ENCODE assay signal across 12 cellular contexts in the genomic region with DNA sequence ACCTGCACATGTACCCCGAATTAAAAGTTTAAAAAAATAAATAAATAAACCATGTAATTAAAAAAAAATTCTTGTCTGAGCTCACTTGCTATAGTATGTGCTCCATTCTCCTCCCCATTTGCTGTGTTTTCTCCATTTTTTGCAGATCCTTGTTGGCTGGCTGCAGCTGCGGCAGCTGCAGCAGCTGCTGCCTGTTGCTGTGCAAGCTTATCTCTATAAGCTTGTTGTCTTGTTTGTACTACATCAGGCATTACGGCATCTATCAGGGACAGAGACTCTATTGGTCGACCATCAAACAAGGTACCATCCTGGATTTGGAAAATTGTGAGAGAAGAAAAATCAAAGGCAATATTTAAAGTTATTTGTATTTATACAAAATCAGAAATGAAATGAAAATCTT.
DNase-seq lines count a peak whose midpoint lies in the region; ATAC-seq, FAIRE-seq and TF ChIP-seq lines count a peak whose summit lies in the region.
"Had no signal": no experiment of that assay in that cellular context is flagged by ENCODE, and none has a peak within 500 bp of the region (broad histone marks: within the 10 kb centered on the region; RNA-seq: fewer than 3 reads in every experiment).

No MANE protein-coding gene starts in this region.

- TF ChIP-seq POLR2A in A549 (IDR thresholded peaks at IDR 0.05; ENCODE audit: low read length) = no peak
- no peak for TF ChIP-seq POLR2A in spleen (IDR thresholded peaks at IDR 0.05)

- no peak for TF ChIP-seq EP300 in A549 (IDR thresholded peaks at IDR 0.05)

- no peak for TF ChIP-seq CTCF in A549 (IDR thresholded peaks at IDR 0.05)
- no peak for TF ChIP-seq CTCF in spleen (IDR thresholded peaks at IDR 0.05 in 8 of 11, conservative IDR thresholded peaks at IDR 0.05 in 3 of 11)

- DNase-seq in A549 (ENCODE audit: low read depth in 1 of 2, low spot score in 1 of 2) = no peak
- DNase-seq in LHCN-M2 (ENCODE audit: low read depth) = peak; percentile 37
- DNase-seq in SJCRH30 = peak; percentile 59 to 72
- DNase-seq in spleen = no peak
- DNase-seq in naive thymus-derived CD8-positive, alpha-beta T cell = no peak
- DNase-seq in NCI-H2081 treated with DMSO at 0.1 percent for 48 hours (lab: John Stamatoyannopoulos, UW) = no peak
- DNase-seq: kidney, psoas muscle, uterus had no signal

- POLR2A ChIA-PET in A549 (lab: Yijun Ruan, JAX) = no interaction called here
- POLR2A ChIA-PET in naive thymus-derived CD8-positive, alpha-beta T cell (lab: Charles Lee) = interaction anchor here (2.1 to 2.9 kb wide), 3 partner anchors 145 to 308 kb away, joined by 10 to 27 read pairs (median 25); partner anchors contain the start of gene TBL1XR1

- ATAC-seq in A549 (peak in 1 of 2 experiments; percentile 19; a peak in 2 of 6 replicates), HG03439 (IDR thresholded peaks at IDR 0.05; ENCODE audit: unreplicated experiment) (no peak)
- no peak for ATAC-seq in naive thymus-derived CD8-positive, alpha-beta T cell

- H3K4me1 ChIP-seq in A549 = peaks cover 34% of the 10 kb centered on the region
- peaks cover 15% of the 10 kb centered on the region for H3K4me1 ChIP-seq in SJCRH30
- peaks cover 3 to 42% (median 20%) of the 10 kb centered on the region in 6 donors for H3K4me1 ChIP-seq in spleen

- H3K27ac ChIP-seq in A549 (peak overlapping the region; percentile 64 to 78), SJCRH30 (peak overlapping the region; percentile 29), layer of hippocampus (ENCODE audit: low read depth, low read length) (peak overlapping the region; percentile 48), spleen (peak overlapping the region in 2 of 8 donors; percentile 7 to 12)
- H3K27ac ChIP-seq: psoas muscle, uterus had no signal

- H3K4me2 ChIP-seq in A549 = peak overlapping the region; percentile 52

- H3K36me3 ChIP-seq in SJCRH30 (peaks cover 49% of the 10 kb centered on the region), spleen (peaks cover 0 to 68% (median 34%) of the 10 kb centered on the region in 6 donors)
- H3K36me3 ChIP-seq: uterus had no signal

- CTCF ChIA-PET in A549 (lab: Yijun Ruan, JAX) = interaction anchor here (0.5 to 1.9 kb wide), 11 partner anchors 8 to 1334 kb away, joined by 3 to 9 read pairs (median 3); no protein-coding TSS in a partner anchor

- no peak for TF ChIP-seq RAD21 in A549 (conservative IDR thresholded peaks at IDR 0.05 in 1 of 2, IDR thresholded peaks at IDR 0.05 in 1 of 2)

- peaks cover 8 to 23% (median 14%) of the 10 kb centered on the region in 4 donors for H3K4me1 Mint-ChIP-seq in naive thymus-derived CD8-positive, alpha-beta T cell

- H3K27me3 Mint-ChIP-seq in naive thymus-derived CD8-positive, alpha-beta T cell = no peaks in the 10 kb centered on the region

- peak overlapping the region in 5 of 10 donors; percentile 24 to 87 (median 48) for H3K27ac Mint-ChIP-seq in naive thymus-derived CD8-positive, alpha-beta T cell

- WGBS in A549 (ENCODE audit: missing lambda C conversion rate) = 57% methylated on average over 4 of the region's 4 CpGs
- WGBS in spleen, 5 donors = 77 to 83% (median 82%) methylated on average over 4 of the region's 4 CpGs

- intact Hi-C loops in spleen (cut with DNase I; ENCODE audit: low total_unique reads) = loop anchor here (10.0 kb wide), 4 partner anchors 143 to 1333 kb away; partner anchors contain the start of gene TBL1XR1

- H3K9me3 Mint-ChIP-seq in naive thymus-derived CD8-positive, alpha-beta T cell = no peaks in the 10 kb centered on the region

- H3K4me3 Mint-ChIP-seq in naive thymus-derived CD8-positive, alpha-beta T cell = no peak overlapping the region

- H3K4me3 ChIP-seq in A549 = no peak overlapping the region
- no peak overlapping the region for H3K4me3 ChIP-seq in SJCRH30
- H3K4me3 ChIP-seq in spleen = no peak overlapping the region
- H3K4me3 ChIP-seq: psoas muscle, uterus had no signal

- no peak for FAIRE-seq in A549 (lab: Jason Lieb, UNC)
- FAIRE-seq: HTR-8/SVneo had no signal

- H3K27me3 ChIP-seq in SJCRH30 = no peaks in the 10 kb centered on the region
- no peaks in the 10 kb centered on the region for H3K27me3 ChIP-seq in layer of hippocampus (ENCODE audit: control insufficient read depth, insufficient read depth, low read length)
- no peaks in the 10 kb centered on the region for H3K27me3 ChIP-seq in spleen (replicated peaks in 1 of 7)
- H3K27me3 ChIP-seq: uterus had no signal

- H3K9me3 ChIP-seq in A549 (no peaks in the 10 kb centered on the region), SJCRH30 (replicated peaks) (no peaks in the 10 kb centered on the region), spleen (no peaks in the 10 kb centered on the region)
- H3K9me3 ChIP-seq: psoas muscle, uterus had no signal

- peaks cover 5 to 54% (median 21%) of the 10 kb centered on the region in 3 donors for H3K36me3 Mint-ChIP-seq in naive thymus-derived CD8-positive, alpha-beta T cell

TF ChIP-seq in A549, 52 proteins besides CTCF, POLR2A, EP300 and RAD21:
- TF ChIP-seq KDM1A (IDR thresholded peaks at IDR 0.05; ENCODE audit: low read depth) = no peak
- no peak for TF ChIP-seq CHD2 (IDR thresholded peaks at IDR 0.05; ENCODE audit: low read length, partially characterized antibody)
- no peak for TF ChIP-seq RCOR1 (IDR thresholded peaks at IDR 0.05; ENCODE audit: low read depth, low read length)
- TF ChIP-seq NR3C1 (IDR thresholded peaks at IDR 0.05) = no peak
- no peak for TF ChIP-seq MYC (IDR thresholded peaks at IDR 0.05; ENCODE audit: borderline replicate concordance, low read length)
- no peak for TF ChIP-seq HDAC2 (IDR thresholded peaks at IDR 0.05)
- no peak for TF ChIP-seq BCL3 (IDR thresholded peaks at IDR 0.05)
- no peak for TF ChIP-seq MAZ (IDR thresholded peaks at IDR 0.05; ENCODE audit: borderline replicate concordance, low read depth, low read length)
- no peak for TF ChIP-seq JUNB (IDR thresholded peaks at IDR 0.05)
- TF ChIP-seq CBX8 (IDR thresholded peaks at IDR 0.05) = no peak
TF ChIP-seq in A549: peak in this region for 0.

Comparison
In these comparisons a context has a peak if more than half of its experiments do, and no peak if none do; other contexts are left out.
1. DNase-seq: peak in LHCN-M2 (single experiment) and SJCRH30 (2 of 2); none in A549 (0 of 2), spleen (single experiment), naive thymus-derived CD8-positive, alpha-beta T cell (0 of 10) and NCI-H2081 treated with DMSO at 0.1 percent for 48 hours (single experiment).